1 cellular context compared by ENCODE assay signal in genomic region chr6:30769088-30769852, GRCh38.
TF ChIP-seq lines count a peak whose summit lies in the region.

No MANE protein-coding gene starts in this region.

TF ChIP-seq in GM12878, 131 proteins besides CTCF, POLR2A, EP300 and RAD21:
- TF ChIP-seq SPI1 (IDR thresholded peaks at IDR 0.05; ENCODE audit: borderline replicate concordance, insufficient read depth, low read depth, low read length) (peak; percentile 61; the same call in 1 of the 2 replicates), GATAD2B (conservative IDR thresholded peaks at IDR 0.05; ENCODE audit: low read depth) (peak; percentile 80), ZNF687 (IDR thresholded peaks at IDR 0.05) (peak; percentile 52; the same call in 1 of the 2 replicates), IKZF2 (IDR thresholded peaks at IDR 0.05) (peak; percentile 89 to 92; a peak in 3 of 4 replicates), IKZF1 (conservative IDR thresholded peaks at IDR 0.05) (peak; percentile 94), BCL11A (IDR thresholded peaks at IDR 0.05; ENCODE audit: low read depth, low read length) (peak; percentile 57; the same call in 1 of the 2 replicates), LARP7 (IDR thresholded peaks at IDR 0.05) (0 out of 2 replicates have a peak, but pooled peaks have one; percentile 24), ZBTB11 (CRISPR knock-in tag; IDR thresholded peaks at IDR 0.05) (no peak), PAX5 (IDR thresholded peaks at IDR 0.05; ENCODE audit: borderline replicate concordance, low read depth, low read length) (no peak), CBFB (IDR thresholded peaks at IDR 0.05; ENCODE audit: low read depth) (0 out of 2 replicates have a peak, but pooled peaks have one; percentile 51), NRF1 (conservative IDR thresholded peaks at IDR 0.05; ENCODE audit: low read depth, low read length) (no peak), DPF2 (IDR thresholded peaks at IDR 0.05) (peak; percentile 69; the same call in 1 of the 2 replicates), EED (IDR thresholded peaks at IDR 0.05; ENCODE audit: low read depth) (0 out of 2 replicates have a peak, but pooled peaks have one; percentile 40), JUND (IDR thresholded peaks at IDR 0.05; ENCODE audit: low read depth, low read length) (no peak), MEF2B (IDR thresholded peaks at IDR 0.05; ENCODE audit: partially characterized antibody, poor library complexity, severe bottlenecking) (peak; percentile 49), ZNF217 (IDR thresholded peaks at IDR 0.05) (peak; percentile 69; the same call in 1 of the 2 replicates), NR2F1 (conservative IDR thresholded peaks at IDR 0.05) (peak; percentile 63), RUNX3 (IDR thresholded peaks at IDR 0.05; ENCODE audit: low read length) (peak; percentile 80), HDGF (IDR thresholded peaks at IDR 0.05) (peak; percentile 44; the same call in 1 of the 2 replicates), STAT1 (conservative IDR thresholded peaks at IDR 0.05) (no peak), ZBTB40 (IDR thresholded peaks at IDR 0.05; ENCODE audit: borderline replicate concordance) (peak; percentile 19; the same call in 1 of the 2 replicates), MTA2 (IDR thresholded peaks at IDR 0.05; ENCODE audit: low read depth) (peak; percentile 66), ETV6 (conservative IDR thresholded peaks at IDR 0.05 in 1 of 2, IDR thresholded peaks at IDR 0.05 in 1 of 2; ENCODE audit: borderline replicate concordance in 1 of 2, low read depth in 1 of 2) (0 out of 4 replicates have a peak, but pooled peaks of 1 of the 2 experiments have one; percentile 38), RELB (IDR thresholded peaks at IDR 0.05; ENCODE audit: low read depth) (peak; percentile 83; the same call in 1 of the 2 replicates), ZBED1 (IDR thresholded peaks at IDR 0.05; ENCODE audit: borderline replicate concordance) (no peak), EGR1 (IDR thresholded peaks at IDR 0.05; ENCODE audit: borderline replicate concordance in 1 of 2, low read depth in 2 of 2, low read length in 2 of 2) (peak in 1 of 2 experiments; percentile 52; a peak in 1 of 3 replicates), BHLHE40 (IDR thresholded peaks at IDR 0.05; ENCODE audit: borderline replicate concordance in 1 of 2, low read depth in 2 of 2, low read length in 1 of 2) (peak; percentile 84 to 89; a peak in 3 of 4 replicates)
- TF ChIP-seq, protein P1, sequence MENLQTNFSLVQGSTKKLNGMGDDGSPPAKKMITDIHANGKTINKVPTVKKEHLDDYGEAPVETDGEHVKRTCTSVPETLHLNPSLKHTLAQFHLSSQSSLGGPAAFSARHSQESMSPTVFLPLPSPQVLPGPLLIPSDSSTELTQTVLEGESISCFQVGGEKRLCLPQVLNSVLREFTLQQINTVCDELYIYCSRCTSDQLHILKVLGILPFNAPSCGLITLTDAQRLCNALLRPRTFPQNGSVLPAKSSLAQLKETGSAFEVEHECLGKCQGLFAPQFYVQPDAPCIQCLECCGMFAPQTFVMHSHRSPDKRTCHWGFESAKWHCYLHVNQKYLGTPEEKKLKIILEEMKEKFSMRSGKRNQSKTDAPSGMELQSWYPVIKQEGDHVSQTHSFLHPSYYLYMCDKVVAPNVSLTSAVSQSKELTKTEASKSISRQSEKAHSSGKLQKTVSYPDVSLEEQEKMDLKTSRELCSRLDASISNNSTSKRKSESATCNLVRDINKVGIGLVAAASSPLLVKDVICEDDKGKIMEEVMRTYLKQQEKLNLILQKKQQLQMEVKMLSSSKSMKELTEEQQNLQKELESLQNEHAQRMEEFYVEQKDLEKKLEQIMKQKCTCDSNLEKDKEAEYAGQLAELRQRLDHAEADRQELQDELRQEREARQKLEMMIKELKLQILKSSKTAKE (IDR thresholded peaks at IDR 0.05; ENCODE audit: low read depth, poor library complexity, severe bottlenecking): peak; percentile 42
- TF ChIP-seq, protein P2, sequence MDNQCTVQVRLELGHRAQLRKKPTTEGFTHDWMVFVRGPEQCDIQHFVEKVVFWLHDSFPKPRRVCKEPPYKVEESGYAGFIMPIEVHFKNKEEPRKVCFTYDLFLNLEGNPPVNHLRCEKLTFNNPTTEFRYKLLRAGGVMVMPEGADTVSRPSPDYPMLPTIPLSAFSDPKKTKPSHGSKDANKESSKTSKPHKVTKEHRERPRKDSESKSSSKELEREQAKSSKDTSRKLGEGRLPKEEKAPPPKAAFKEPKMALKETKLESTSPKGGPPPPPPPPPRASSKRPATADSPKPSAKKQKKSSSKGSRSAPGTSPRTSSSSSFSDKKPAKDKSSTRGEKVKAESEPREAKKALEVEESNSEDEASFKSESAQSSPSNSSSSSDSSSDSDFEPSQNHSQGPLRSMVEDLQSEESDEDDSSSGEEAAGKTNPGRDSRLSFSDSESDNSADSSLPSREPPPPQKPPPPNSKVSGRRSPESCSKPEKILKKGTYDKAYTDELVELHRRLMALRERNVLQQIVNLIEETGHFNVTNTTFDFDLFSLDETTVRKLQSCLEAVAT (IDR thresholded peaks at IDR 0.05): no peak
- TF ChIP-seq, protein P3, sequence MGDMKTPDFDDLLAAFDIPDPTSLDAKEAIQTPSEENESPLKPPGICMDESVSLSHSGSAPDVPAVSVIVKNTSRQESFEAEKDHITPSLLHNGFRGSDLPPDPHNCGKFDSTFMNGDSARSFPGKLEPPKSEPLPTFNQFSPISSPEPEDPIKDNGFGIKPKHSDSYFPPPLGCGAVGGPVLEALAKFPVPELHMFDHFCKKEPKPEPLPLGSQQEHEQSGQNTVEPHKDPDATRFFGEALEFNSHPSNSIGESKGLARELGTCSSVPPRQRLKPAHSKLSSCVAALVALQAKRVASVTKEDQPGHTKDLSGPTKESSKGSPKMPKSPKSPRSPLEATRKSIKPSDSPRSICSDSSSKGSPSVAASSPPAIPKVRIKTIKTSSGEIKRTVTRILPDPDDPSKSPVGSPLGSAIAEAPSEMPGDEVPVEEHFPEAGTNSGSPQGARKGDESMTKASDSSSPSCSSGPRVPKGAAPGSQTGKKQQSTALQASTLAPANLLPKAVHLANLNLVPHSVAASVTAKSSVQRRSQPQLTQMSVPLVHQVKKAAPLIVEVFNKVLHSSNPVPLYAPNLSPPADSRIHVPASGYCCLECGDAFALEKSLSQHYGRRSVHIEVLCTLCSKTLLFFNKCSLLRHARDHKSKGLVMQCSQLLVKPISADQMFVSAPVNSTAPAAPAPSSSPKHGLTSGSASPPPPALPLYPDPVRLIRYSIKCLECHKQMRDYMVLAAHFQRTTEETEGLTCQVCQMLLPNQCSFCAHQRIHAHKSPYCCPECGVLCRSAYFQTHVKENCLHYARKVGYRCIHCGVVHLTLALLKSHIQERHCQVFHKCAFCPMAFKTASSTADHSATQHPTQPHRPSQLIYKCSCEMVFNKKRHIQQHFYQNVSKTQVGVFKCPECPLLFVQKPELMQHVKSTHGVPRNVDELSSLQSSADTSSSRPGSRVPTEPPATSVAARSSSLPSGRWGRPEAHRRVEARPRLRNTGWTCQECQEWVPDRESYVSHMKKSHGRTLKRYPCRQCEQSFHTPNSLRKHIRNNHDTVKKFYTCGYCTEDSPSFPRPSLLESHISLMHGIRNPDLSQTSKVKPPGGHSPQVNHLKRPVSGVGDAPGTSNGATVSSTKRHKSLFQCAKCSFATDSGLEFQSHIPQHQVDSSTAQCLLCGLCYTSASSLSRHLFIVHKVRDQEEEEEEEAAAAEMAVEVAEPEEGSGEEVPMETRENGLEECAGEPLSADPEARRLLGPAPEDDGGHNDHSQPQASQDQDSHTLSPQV (IDR thresholded peaks at IDR 0.05): peak; percentile 71; the same call in 1 of the 2 replicates
